Comparison of ENCODE assay signal across 9 cellular contexts in genomic region chr7:28988818-28989595, GRCh38. TPM values are rescaled to one million over a fixed set of nuclear protein-coding genes. Genes with fewer than 3 reads are reported as not detected.
DNase-seq lines count a peak whose midpoint lies in the region; ATAC-seq and TF ChIP-seq lines count a peak whose summit lies in the region.
"Had no signal": no experiment of that assay in that cellular context is flagged by ENCODE, and none has a peak within 500 bp of the region (broad histone marks: within the 10 kb centered on the region; RNA-seq: fewer than 3 reads in every experiment).

No MANE protein-coding gene starts in this region.

- peaks cover 9 to 60% (median 57%) of the 10 kb centered on the region in 5 donors for H3K4me1 ChIP-seq in subcutaneous abdominal adipose tissue (ENCODE audit: control insufficient read depth in 5 of 5, insufficient read depth in 5 of 5, low read length in 5 of 5)

- DNase-seq in HPDE6-E6E7 (ENCODE audit: extremely low spot score) (peak; percentile 25), MCF 10A (ENCODE audit: unreplicated experiment) (peak; percentile 99), hepatic stellate cell (ENCODE audit: low spot score) (peak; percentile 42), midbrain (lab: John Stamatoyannopoulos, UW) (no peak)
- DNase-seq in activated naive CD4-positive, alpha-beta T cell treated with anti-CD3 and anti-CD28 coated beads, Interleukin-2, amount 50 U/mL, for 72 hours (ENCODE audit: low spot score in 2 of 2), result no peak

- H3K27ac ChIP-seq in subcutaneous abdominal adipose tissue (ENCODE audit: low read depth, low read length), result peak overlapping the region; percentile 32

- peak overlapping the region; percentile 78 for H3K27ac Mint-ChIP-seq in MCF 10A (ENCODE audit: low read depth, unreplicated experiment)
- H3K27ac Mint-ChIP-seq in activated naive CD4-positive, alpha-beta T cell treated with anti-CD3 and anti-CD28 coated beads, Interleukin-2, amount 50 U/mL, for 72 hours, result no peak overlapping the region
- H3K27ac Mint-ChIP-seq: activated T-helper 1 cell treated with anti-CD3 and anti-CD28 coated beads, Interleukin-12 subunit alpha, Interleukin-12 subunit beta, Interleukin-2, Interleukin-4 antibody, amounts not matched to agents 30 ng/mL and 10 ng/mL and 1 ng/mL, durations not matched to agents 14 hours and 24 hours and 36 hours had no signal

- H3K9me3 ChIP-seq in subcutaneous abdominal adipose tissue (ENCODE audit: control insufficient read depth in 5 of 5, low read length in 5 of 5), result no peaks in the 10 kb centered on the region

- POLR2A ChIA-PET in MCF 10A (lab: Yijun Ruan, JAX), result interaction anchor here (0.5 kb wide), 1 partner anchor 88 kb away, joined by 3 read pairs; no protein-coding TSS in a partner anchor

- H3K27me3 Mint-ChIP-seq in MCF 10A (ENCODE audit: insufficient read depth, unreplicated experiment), result no peaks in the 10 kb centered on the region

- H3K4me3 ChIP-seq in subcutaneous abdominal adipose tissue (ENCODE audit: low read depth in 1 of 5, low read length in 5 of 5), result no peak overlapping the region

- no peak for ATAC-seq in activated naive CD4-positive, alpha-beta T cell treated with anti-CD3 and anti-CD28 coated beads, Interleukin-2, amount 50 U/mL, for 72 hours
- no peak for ATAC-seq in GM19467 (IDR thresholded peaks at IDR 0.05; ENCODE audit: unreplicated experiment)
- no peak for ATAC-seq in HG03354 (IDR thresholded peaks at IDR 0.05; ENCODE audit: poor library complexity, severe bottlenecking, unreplicated experiment)

- no peaks in the 10 kb centered on the region for H3K36me3 ChIP-seq in subcutaneous abdominal adipose tissue (ENCODE audit: control insufficient read depth in 5 of 5, insufficient read depth in 5 of 5, low read length in 5 of 5)

- intact Hi-C loops in MCF 10A (cut with micrococcal nuclease), result no loop called here

- peaks cover 0 to 4% (median 0%) of the 10 kb centered on the region in 5 donors for H3K27me3 ChIP-seq in subcutaneous abdominal adipose tissue (ENCODE audit: control insufficient read depth in 5 of 5, insufficient read depth in 4 of 5, low read length in 5 of 5)

- H3K9me3 Mint-ChIP-seq in MCF 10A (ENCODE audit: unreplicated experiment), result peaks cover 14% of the 10 kb centered on the region
- H3K9me3 Mint-ChIP-seq in activated naive CD4-positive, alpha-beta T cell treated with anti-CD3 and anti-CD28 coated beads, Interleukin-2, amount 50 U/mL, for 72 hours, result no peaks in the 10 kb centered on the region
- H3K9me3 Mint-ChIP-seq: activated T-helper 1 cell treated with anti-CD3 and anti-CD28 coated beads, Interleukin-12 subunit alpha, Interleukin-12 subunit beta, Interleukin-2, Interleukin-4 antibody, amounts not matched to agents 30 ng/mL and 10 ng/mL and 1 ng/mL, durations not matched to agents 14 hours and 24 hours and 36 hours had no signal

- no TSS peak for BruUV-seq in MCF 10A (replicated peaks; lab: Mats Ljungman, UMichigan)

- peak overlapping the region; percentile 30 for H3K4me3 Mint-ChIP-seq in MCF 10A (ENCODE audit: unreplicated experiment)
- H3K4me3 Mint-ChIP-seq: activated T-helper 1 cell treated with anti-CD3 and anti-CD28 coated beads, Interleukin-12 subunit alpha, Interleukin-12 subunit beta, Interleukin-2, Interleukin-4 antibody, amounts not matched to agents 30 ng/mL and 10 ng/mL and 1 ng/mL, durations not matched to agents 14 hours and 24 hours and 36 hours had no signal

- peaks cover 57% of the 10 kb centered on the region for H3K4me1 Mint-ChIP-seq in MCF 10A (ENCODE audit: insufficient read depth, unreplicated experiment)

- peak overlapping the region in 2 of 5 donors; percentile 9 to 87 for H3K9ac ChIP-seq in subcutaneous abdominal adipose tissue (ENCODE audit: low read length in 5 of 5)

- CTCF ChIA-PET in MCF 10A (lab: Yijun Ruan, JAX), result interaction anchor here (1.0 kb wide), 2 partner anchors 12 to 62 kb away, joined by 4 to 7 read pairs; no protein-coding TSS in a partner anchor

- H3K36me3 Mint-ChIP-seq in MCF 10A (ENCODE audit: insufficient read depth, unreplicated experiment), result no peaks in the 10 kb centered on the region
- no peaks in the 10 kb centered on the region for H3K36me3 Mint-ChIP-seq in activated naive CD4-positive, alpha-beta T cell treated with anti-CD3 and anti-CD28 coated beads, Interleukin-2, amount 50 U/mL, for 72 hours

- no peak for TF ChIP-seq CTCF in MCF 10A (IDR thresholded peaks at IDR 0.05; ENCODE audit: unreplicated experiment)

RNA-seq across cellular contexts. Expression of gene TRIL, which starts 30.9 kb away (rescaled TPM):
- total RNA-seq in MCF 10A (2022), result not detected in 2 replicates
- total RNA-seq in activated naive CD4-positive, alpha-beta T cell treated with anti-CD3 and anti-CD28 coated beads, Interleukin-2, amount 50 U/mL, for 72 hours, result under 1 TPM in 1 of 2 donors, not detected in 1; 0.10 TPM

Comparison
In these comparisons a context has a peak if more than half of its experiments do, and no peak if none do; other contexts are left out.
1. DNase-seq: peak in HPDE6-E6E7 (single experiment), MCF 10A (single experiment) and hepatic stellate cell (single experiment); none in activated naive CD4-positive, alpha-beta T cell treated with anti-CD3 and anti-CD28 coated beads, Interleukin-2, amount 50 U/mL, for 72 hours (0 of 2) and midbrain (single experiment).